Comparison of ENCODE assay signal across 1 cellular context in genomic region chr11:66113132-66113856, GRCh38.
TF ChIP-seq lines count a peak whose summit lies in the region.

No MANE protein-coding gene starts in this region.

TF ChIP-seq in GM12878, 131 proteins besides CTCF, POLR2A, EP300 and RAD21 (continued from another document):
- TF ChIP-seq ATF2 (IDR thresholded peaks at IDR 0.05; ENCODE audit: low read length): peak; percentile 4; the same call in 1 of the 2 replicates
- no peak for TF ChIP-seq ZZZ3 (IDR thresholded peaks at IDR 0.05; ENCODE audit: control insufficient read depth, insufficient read length, low read depth)
- TF ChIP-seq MEF2A (IDR thresholded peaks at IDR 0.05; ENCODE audit: insufficient read depth, low read depth, low read length): 0 out of 2 replicates have a peak, but pooled peaks have one; percentile 28
- peak; percentile 46 to 61; a peak in 3 of 4 replicates for TF ChIP-seq BHLHE40 (IDR thresholded peaks at IDR 0.05; ENCODE audit: borderline replicate concordance in 1 of 2, low read depth in 2 of 2, low read length in 1 of 2)
TF ChIP-seq in GM12878: peak in this region for 6.
